ENCODE assay signal across 20 cellular contexts in the genomic region with DNA sequence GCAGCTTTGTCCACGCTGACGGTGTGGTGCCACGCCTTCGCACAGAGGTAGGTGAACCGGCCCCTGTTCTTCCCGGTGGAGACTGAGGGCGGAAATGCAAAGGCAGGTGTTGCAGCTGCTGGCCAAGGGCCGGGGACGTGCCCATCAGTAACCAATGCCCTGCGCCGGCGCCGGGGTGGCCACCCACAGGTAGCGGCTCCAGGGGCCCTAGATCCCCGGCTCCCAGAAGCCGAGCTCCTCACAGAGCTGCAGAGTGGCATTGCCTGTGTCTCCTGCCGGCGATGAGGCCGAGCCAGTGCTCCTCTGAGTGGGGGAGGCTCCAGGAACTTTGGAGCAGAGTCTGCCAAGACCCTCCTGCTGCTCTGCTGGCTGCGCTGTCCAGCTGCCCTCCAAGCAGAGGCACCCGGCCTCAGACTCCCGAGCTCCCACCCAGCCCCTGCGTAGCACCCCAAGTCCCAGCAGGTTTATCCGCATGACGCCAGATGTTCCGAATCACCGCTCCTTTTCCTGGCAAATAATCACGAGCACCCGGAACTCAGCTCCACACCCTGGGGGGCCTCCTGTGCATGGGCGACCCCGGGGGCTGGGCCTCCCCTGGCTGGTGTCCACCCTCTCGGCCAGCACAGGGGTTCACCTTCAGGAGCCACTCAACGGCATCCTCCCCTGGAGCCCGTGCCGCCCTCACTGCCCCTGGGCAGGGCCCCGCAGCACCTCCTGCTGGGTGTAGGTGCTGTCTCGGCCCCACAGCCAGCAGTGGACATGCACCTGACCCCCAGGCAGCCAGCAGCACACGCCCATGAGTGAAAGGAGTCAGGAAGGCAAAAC. TPM values are rescaled to one million over a fixed set of nuclear protein-coding genes. Genes with fewer than 3 reads are reported as not detected.
"Had no signal": no experiment of that assay in that cellular context is flagged by ENCODE, and none has a peak within 500 bp of the region (broad histone marks: within the 10 kb centered on the region; RNA-seq: fewer than 3 reads in every experiment).

No MANE protein-coding gene starts in this region.

- H3K36me3 ChIP-seq: cardiac muscle cell, heart left ventricle, thoracic aorta, vagina had no signal

- H3K9me3 ChIP-seq: heart left ventricle, thoracic aorta, vagina had no signal

- H3K27ac ChIP-seq: cardiac muscle cell, epithelial cell of prostate, heart left ventricle, thoracic aorta, vagina had no signal

- H3K27me3 ChIP-seq: cardiac muscle cell, vagina had no signal

- ATAC-seq: activated naive CD8-positive, alpha-beta T cell treated with anti-CD3 and anti-CD28 coated beads, Interleukin-2, amount 50 U/mL, for 24 hours; activated T-cell treated with anti-CD3 and anti-CD28 coated beads, Interleukin-2, amount 50 U/mL, for 4 hours; heart left ventricle; left lobe of liver; WTC11 had no signal

- H3K4me1 ChIP-seq: heart left ventricle, vagina had no signal

- H3K4me3 ChIP-seq: cardiac muscle cell, heart left ventricle, lung, thoracic aorta, vagina had no signal

- DNase-seq: activated CD4-positive, alpha-beta T cell treated with anti-CD3 and anti-CD28 coated beads, Interleukin-2, amount 50 U/mL, for 4 hours; activated CD8-positive, alpha-beta memory T cell treated with anti-CD3 and anti-CD28 coated beads, Interleukin-2, amount 50 U/mL, for 48 hours; activated naive CD4-positive, alpha-beta T cell treated with anti-CD3 and anti-CD28 coated beads, Interleukin-2, amount 10 ng/mL, durations not matched to agents 7 days and 5 days; activated naive CD8-positive, alpha-beta T cell treated with anti-CD3 and anti-CD28 coated beads, Interleukin-2, amount 50 U/mL, for 24 hours; activated T-cell treated with anti-CD3 and anti-CD28 coated beads, Interleukin-2, amount 50 U/mL, for 4 hours; islet precursor cell; naive B cell; occipital lobe; stimulated activated CD4-positive, alpha-beta T cell treated with anti-CD3 and anti-CD28 coated beads, Interleukin-4, amount 100 ng/mL, for 24 hours; stimulated activated naive CD4-positive, alpha-beta T cell treated with Interleukin-2 at 50 U/mL for 16 hours; T-helper 9 cell had no signal

RNA-seq across cellular contexts. Expression of a gene that starts 22.1 kb away (rescaled TPM):
- total RNA-seq: mesenteric fat pad, thoracic aorta, vagina had no signal
